In the genomic region with DNA sequence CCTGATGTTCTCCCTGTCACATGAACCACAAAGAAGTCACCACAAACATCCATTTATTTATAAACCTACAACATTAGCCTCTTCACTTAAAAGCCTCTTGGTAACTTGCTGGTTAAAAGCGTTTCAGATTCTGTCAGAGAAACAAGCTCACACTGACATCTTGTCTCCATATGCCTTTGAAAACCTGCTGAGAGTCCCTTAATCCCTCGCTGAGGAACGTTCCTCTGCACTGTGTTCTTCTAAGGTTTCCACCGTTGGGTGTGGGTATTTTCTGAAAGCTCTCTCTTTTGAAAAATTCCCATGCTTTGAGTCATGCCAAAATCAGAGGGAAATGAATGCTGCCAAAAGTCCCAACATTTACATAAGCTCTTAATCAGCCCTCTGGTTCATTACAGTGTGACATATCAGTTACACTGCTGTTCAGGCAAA, we compare ENCODE assay signal across 1 cellular context.
TF ChIP-seq lines count a peak whose summit lies in the region.

No MANE protein-coding gene starts in this region.

TF ChIP-seq in GM12878, 131 proteins besides CTCF, POLR2A, EP300 and RAD21 (continued from another document):
- TF ChIP-seq MEF2B (IDR thresholded peaks at IDR 0.05; ENCODE audit: partially characterized antibody, poor library complexity, severe bottlenecking) (peak; percentile 31), ZNF217 (IDR thresholded peaks at IDR 0.05) (no peak), CHD2 (IDR thresholded peaks at IDR 0.05; ENCODE audit: borderline replicate concordance, low read depth, low read length) (no peak), SRF (IDR thresholded peaks at IDR 0.05; ENCODE audit: low read depth in 2 of 2, low read length in 2 of 2) (no peak)
- TF ChIP-seq, protein P1, sequence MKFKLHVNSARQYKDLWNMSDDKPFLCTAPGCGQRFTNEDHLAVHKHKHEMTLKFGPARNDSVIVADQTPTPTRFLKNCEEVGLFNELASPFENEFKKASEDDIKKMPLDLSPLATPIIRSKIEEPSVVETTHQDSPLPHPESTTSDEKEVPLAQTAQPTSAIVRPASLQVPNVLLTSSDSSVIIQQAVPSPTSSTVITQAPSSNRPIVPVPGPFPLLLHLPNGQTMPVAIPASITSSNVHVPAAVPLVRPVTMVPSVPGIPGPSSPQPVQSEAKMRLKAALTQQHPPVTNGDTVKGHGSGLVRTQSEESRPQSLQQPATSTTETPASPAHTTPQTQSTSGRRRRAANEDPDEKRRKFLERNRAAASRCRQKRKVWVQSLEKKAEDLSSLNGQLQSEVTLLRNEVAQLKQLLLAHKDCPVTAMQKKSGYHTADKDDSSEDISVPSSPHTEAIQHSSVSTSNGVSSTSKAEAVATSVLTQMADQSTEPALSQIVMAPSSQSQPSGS (IDR thresholded peaks at IDR 0.05; ENCODE audit: low read length), result 0 out of 2 replicates have a peak, but pooled peaks have one; percentile 25
- TF ChIP-seq, protein P2, sequence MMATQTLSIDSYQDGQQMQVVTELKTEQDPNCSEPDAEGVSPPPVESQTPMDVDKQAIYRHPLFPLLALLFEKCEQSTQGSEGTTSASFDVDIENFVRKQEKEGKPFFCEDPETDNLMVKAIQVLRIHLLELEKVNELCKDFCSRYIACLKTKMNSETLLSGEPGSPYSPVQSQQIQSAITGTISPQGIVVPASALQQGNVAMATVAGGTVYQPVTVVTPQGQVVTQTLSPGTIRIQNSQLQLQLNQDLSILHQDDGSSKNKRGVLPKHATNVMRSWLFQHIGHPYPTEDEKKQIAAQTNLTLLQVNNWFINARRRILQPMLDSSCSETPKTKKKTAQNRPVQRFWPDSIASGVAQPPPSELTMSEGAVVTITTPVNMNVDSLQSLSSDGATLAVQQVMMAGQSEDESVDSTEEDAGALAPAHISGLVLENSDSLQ (IDR thresholded peaks at IDR 0.05), result no peak
TF ChIP-seq in GM12878: peak in this region for 6.
